ENCODE assay signal across 8 cellular contexts in genomic region chr5:52990531-52990925, GRCh38. TPM values are rescaled to one million over a fixed set of nuclear protein-coding genes. Genes with fewer than 3 reads are reported as not detected.
A peak's percentile ranks its signal among the peaks of the same experiment; 100 is the strongest.
DNase-seq lines count a peak whose midpoint lies in the region; ATAC-seq and TF ChIP-seq lines count a peak whose summit lies in the region.

No MANE protein-coding gene starts in this region.

- peak overlapping the region; percentile 73 for H3K9ac ChIP-seq in IMR-90 (ENCODE audit: low read depth, low read length)

- no peak for DNase-seq in AG04450 (ENCODE audit: low read depth, low spot score)
- DNase-seq in IMR-90, result no peak
- DNase-seq in dorsolateral prefrontal cortex, result no peak
- DNase-seq in NCI-H82 treated with DMSO at 0.1 percent for 48 hours (lab: John Stamatoyannopoulos, UW; ENCODE audit: unreplicated experiment), result no peak
- no peak for DNase-seq in NCI-H2107 (lab: John Stamatoyannopoulos, UW)
- no peak for DNase-seq in activated effector memory CD4-positive, alpha-beta T cell treated with anti-CD3 and anti-CD28 coated beads, Interleukin-2, amount 50 U/mL, for 16 hours
- no peak for DNase-seq in AG08396 (ENCODE audit: low spot score)

- no peak overlapping the region for H2BK120ac ChIP-seq in IMR-90 (ENCODE audit: low read depth, low read length)

- H3K27ac ChIP-seq in AG04450 (ENCODE audit: low read depth, low read length), result no peak overlapping the region
- peak overlapping the region; percentile 15; the same call in 1 of the 2 replicates for H3K27ac ChIP-seq in IMR-90 (ENCODE audit: insufficient read depth, low read length)
- peak overlapping the region in 55 of 59 donors; percentile 16 to 98 (median 88) for H3K27ac ChIP-seq in dorsolateral prefrontal cortex
- no peak overlapping the region for H3K27ac ChIP-seq in muscle layer of duodenum (ENCODE audit: low read length)

- H3K4me2 ChIP-seq in IMR-90 (ENCODE audit: low read depth, low read length), result peak overlapping the region; percentile 93

- peak overlapping the region; percentile 25; the same call in 1 of the 2 replicates for H4K91ac ChIP-seq in IMR-90 (ENCODE audit: insufficient read depth, low read depth, low read length)

- H2BK5ac ChIP-seq in IMR-90 (ENCODE audit: low read depth, low read length, poor library complexity, severe bottlenecking), result peak overlapping the region; percentile 50

- H3K36me3 ChIP-seq in IMR-90 (ENCODE audit: control insufficient read depth, insufficient read depth, low read length) (peaks cover 5% of the 10 kb centered on the region; the same call in 1 of the 2 replicates), muscle layer of duodenum (ENCODE audit: control insufficient read depth in 1 of 2, insufficient read depth in 2 of 2, low read length in 2 of 2) (no peaks in the 10 kb centered on the region)

- dilution Hi-C loops in IMR-90 (cut with HindIII; ENCODE audit: low sequenced_read_pairs, unreplicated experiment), result no loop called here

- H3K4me1 ChIP-seq in IMR-90 (ENCODE audit: control insufficient read depth, insufficient read depth, low read length) (peaks cover 16% of the 10 kb centered on the region; the same call in 1 of the 2 replicates), muscle layer of duodenum (ENCODE audit: control insufficient read depth in 1 of 2, insufficient read depth in 2 of 2, low read length in 2 of 2) (peaks cover 0 to 10% of the 10 kb centered on the region in 2 donors)

- intact Hi-C loops in IMR-90 (cut with micrococcal nuclease), result loop anchor here (2.0 to 5.0 kb wide), 2 partner anchors 37 to 46 kb away; no protein-coding TSS in a partner anchor
- intact Hi-C loops in dorsolateral prefrontal cortex (cut with DNase I), result no loop called here

- peak overlapping the region; percentile 55 for H2AK9ac ChIP-seq in IMR-90 (replicated peaks; ENCODE audit: low read depth, low read length, poor library complexity)

- H2BK15ac ChIP-seq in IMR-90 (ENCODE audit: low read depth, low read length), result peak overlapping the region; percentile 52; the same call in 1 of the 3 replicates

- peak overlapping the region; percentile 67; the same call in 1 of the 2 replicates for H3K56ac ChIP-seq in IMR-90 (ENCODE audit: extremely low read depth, insufficient read depth, low read length)

- H4K5ac ChIP-seq in IMR-90 (ENCODE audit: low read depth, low read length), result peak overlapping the region; percentile 28; the same call in 1 of the 2 replicates

- BruUV-seq in IMR-90 (replicated peaks; lab: Mats Ljungman, UMichigan), result TSS peak; percentile 43

- H4K20me1 ChIP-seq in IMR-90 (ENCODE audit: insufficient read depth, low read length), result 0 out of 2 replicates have a peak, but pooled peaks cover 3% of the 10 kb centered on the region

- H2BK20ac ChIP-seq in IMR-90 (ENCODE audit: low read depth, low read length), result no peak overlapping the region

- H3K4me3 ChIP-seq in AG04450 (ENCODE audit: low read depth, low read length) (peak overlapping the region; percentile 86), IMR-90 (ENCODE audit: insufficient read depth, low read depth, low read length) (peak overlapping the region; percentile 93), dorsolateral prefrontal cortex (peak overlapping the region in 57 of 59 donors; percentile 45 to 86 (median 70)), muscle layer of duodenum (ENCODE audit: low read depth in 1 of 2, low read length in 2 of 2) (peak overlapping the region; percentile 83 to 94)

- H3K9me1 ChIP-seq in IMR-90 (ENCODE audit: insufficient read depth, low read length), result peaks cover 4% of the 10 kb centered on the region; the same call in 1 of the 2 replicates

- H3K79me1 ChIP-seq in IMR-90 (ENCODE audit: low read depth in 1 of 2, low read length in 2 of 2), result peaks cover 0 to 68% of the 10 kb centered on the region in 2 experiments; a peak in 2 of 4 replicates

- H3K9me3 ChIP-seq in AG04450 (ENCODE audit: control insufficient read depth, insufficient read depth, low read length) (no peaks in the 10 kb centered on the region), IMR-90 (ENCODE audit: control insufficient read depth, insufficient read depth, low read length) (no peaks in the 10 kb centered on the region), muscle layer of duodenum (ENCODE audit: control insufficient read depth in 1 of 2, low read length in 2 of 2) (no peaks in the 10 kb centered on the region)

- ATAC-seq in IMR-90 (ENCODE audit: low read depth), result no peak

- POLR2A ChIA-PET in AG04450 (lab: Yijun Ruan, JAX), result interaction anchor here (1.6 kb wide), 1 partner anchor 34 kb away, joined by 5 read pairs; no protein-coding TSS in a partner anchor
- POLR2A ChIA-PET in IMR-90 (lab: Charles Lee; ENCODE audit: unreplicated experiment), result interaction anchor here (0.6 kb wide), 2 partner anchors 41 to 45 kb away, joined by 8 read pairs; no protein-coding TSS in a partner anchor

- peak overlapping the region; percentile 22; the same call in 1 of the 2 replicates for H3K4ac ChIP-seq in IMR-90 (ENCODE audit: low read depth, low read length)

- H3K18ac ChIP-seq in IMR-90 (ENCODE audit: low read depth, low read length), result peak overlapping the region; percentile 57; the same call in 1 of the 2 replicates

- no peak for TF ChIP-seq RAD21 in IMR-90 (IDR thresholded peaks at IDR 0.05; ENCODE audit: low read length)

- WGBS in IMR-90 (ENCODE audit: extremely low coverage in 2 of 2, insufficient read length in 1 of 2), 2 experiments, result 60% methylated on average over 1 of the region's 4 CpGs; no CpG with 5 or more reads in 1 of the 2 experiments

- TF ChIP-seq CTCF in AG04450 (IDR thresholded peaks at IDR 0.05; ENCODE audit: low read depth, low read length) (no peak), IMR-90 (conservative IDR thresholded peaks at IDR 0.05; ENCODE audit: low read depth, low read length) (no peak), dorsolateral prefrontal cortex (IDR thresholded peaks at IDR 0.05 in 54 of 56, conservative IDR thresholded peaks at IDR 0.05 in 2 of 56; ENCODE audit: low read depth in 1 of 56, partially characterized antibody in 56 of 56) (no peak)

- in situ Hi-C loops in IMR-90 (cut with MboI; ENCODE audit: low sequenced_read_pairs), result no loop called here

- H3K27me3 ChIP-seq in AG04450 (ENCODE audit: control insufficient read depth, insufficient read depth, low read length), result no peaks in the 10 kb centered on the region
- H3K27me3 ChIP-seq in IMR-90 (ENCODE audit: control insufficient read depth, insufficient read depth, low read length), result no peaks in the 10 kb centered on the region
- H3K27me3 ChIP-seq in dorsolateral prefrontal cortex, result peaks cover 0 to 73% (median 37%) of the 10 kb centered on the region in 45 donors
- no peaks in the 10 kb centered on the region for H3K27me3 ChIP-seq in muscle layer of duodenum (ENCODE audit: low read depth, low read length)

- no peak for TF ChIP-seq POLR2A in IMR-90 (IDR thresholded peaks at IDR 0.05; ENCODE audit: low read depth, low read length)

- no peak overlapping the region; the same call in 1 of the 2 replicates for H2AK5ac ChIP-seq in IMR-90 (ENCODE audit: low read depth, low read length)

- peak overlapping the region; percentile 59 for H3K23ac ChIP-seq in IMR-90 (ENCODE audit: low read depth, low read length)

- peak overlapping the region; percentile 59 for H3K14ac ChIP-seq in IMR-90 (replicated peaks; ENCODE audit: low read depth, low read length)

- H2AFZ ChIP-seq in IMR-90 (replicated peaks; ENCODE audit: low read length, poor library complexity), result no peak overlapping the region

- CTCF ChIA-PET in AG04450 (lab: Charles Lee) (interaction anchor here (0.6 to 3.1 kb wide), 7 partner anchors 13 to 1244 kb away, joined by 3 to 23 read pairs (median 4); no protein-coding TSS in a partner anchor), IMR-90 (lab: Yijun Ruan, JAX) (interaction anchor here (0.6 to 1.2 kb wide), 5 partner anchors 29 to 1370 kb away, joined by 3 to 4 read pairs (median 3); no protein-coding TSS in a partner anchor)

- H4K8ac ChIP-seq in IMR-90 (ENCODE audit: low read depth in 2 of 2, low read length in 2 of 2), result no peak overlapping the region

TF ChIP-seq in IMR-90, 13 proteins besides CTCF, POLR2A, EP300 and RAD21:
- TF ChIP-seq MXI1 (IDR thresholded peaks at IDR 0.05; ENCODE audit: borderline replicate concordance, low read depth, low read length) (no peak), FOS (IDR thresholded peaks at IDR 0.05; ENCODE audit: low read depth, low read length) (no peak), RFX5 (IDR thresholded peaks at IDR 0.05; ENCODE audit: low read depth, low read length) (no peak), RCOR1 (IDR thresholded peaks at IDR 0.05; ENCODE audit: insufficient replicate concordance, low read length) (no peak), NFE2L2 (IDR thresholded peaks at IDR 0.05; ENCODE audit: low read depth, low read length) (no peak), ELK1 (IDR thresholded peaks at IDR 0.05; ENCODE audit: borderline replicate concordance, low read depth, low read length) (no peak), SMC3 (IDR thresholded peaks at IDR 0.05; ENCODE audit: low read depth, low read length) (no peak), CEBPB (IDR thresholded peaks at IDR 0.05; ENCODE audit: low read depth, low read length) (no peak), BHLHE40 (IDR thresholded peaks at IDR 0.05; ENCODE audit: low read depth, low read length) (no peak), MAZ (IDR thresholded peaks at IDR 0.05; ENCODE audit: borderline replicate concordance, low read depth, low read length) (no peak), MAFK (IDR thresholded peaks at IDR 0.05; ENCODE audit: low read depth, low read length) (no peak), CHD1 (IDR thresholded peaks at IDR 0.05; ENCODE audit: low read depth, low read length) (no peak)

RNA-seq across cellular contexts. Expression of gene ITGA2, which starts 1.4 kb away (rescaled TPM):
- polyA plus RNA-seq in AG04450 (2011; rRNA removed) (58.2 and 71.9 TPM in 2 replicates), IMR-90 (2012; rRNA removed) (20.4 and 23.3 TPM in 2 replicates)
- polyA minus RNA-seq in AG04450 (2011; rRNA and poly(A)+ RNA removed), result 84.4 and 118 TPM in 2 replicates
- total RNA-seq in IMR-90 (2012; rRNA removed) (83.6 and 93.4 TPM in 2 replicates), dorsolateral prefrontal cortex (10 to 100 TPM in 39 of 120 experiments, 1 to 10 TPM in 80, under 1 TPM in 1; 0.84 to 36.5 (median 7.3) TPM)
- polyA plus RNA-seq in IMR-90 (2012; cell fraction: cytosol; rRNA removed), result 3.8 and 6.3 TPM in 2 replicates
- polyA plus RNA-seq in IMR-90 (2012; cell fraction: nucleus; rRNA removed; ENCODE audit: low replicate concordance), result 2.9 and 17.7 TPM in 2 replicates

Comparison
In these comparisons a context has a peak if more than half of its experiments do, and no peak if none do; other contexts are left out.
1. H3K27ac ChIP-seq: peak in IMR-90 (single experiment) and dorsolateral prefrontal cortex (55 of 59); none in AG04450 (single experiment) and muscle layer of duodenum (single experiment).
2. Peak in every context shown above with its lines, with median percentiles within 50 percentile points of each other: H3K4me3 ChIP-seq.